9 cellular contexts compared by ENCODE assay signal in genomic region chr9:96651626-96652025, GRCh38. TPM values are rescaled to one million over a fixed set of nuclear protein-coding genes. Genes with fewer than 3 reads are reported as not detected.
A peak's percentile ranks its signal among the peaks of the same experiment; 100 is the strongest.
DNase-seq lines count a peak whose midpoint lies in the region; ATAC-seq and TF ChIP-seq lines count a peak whose summit lies in the region.
"Had no signal": no experiment of that assay in that cellular context is flagged by ENCODE, and none has a peak within 500 bp of the region (broad histone marks: within the 10 kb centered on the region; RNA-seq: fewer than 3 reads in every experiment).

No MANE protein-coding gene starts in this region.

- H3K9me1 ChIP-seq in IMR-90 (ENCODE audit: insufficient read depth, low read length): 0 out of 2 replicates have a peak, but pooled peaks cover 3% of the 10 kb centered on the region

- H2BK20ac ChIP-seq in IMR-90 (ENCODE audit: low read depth, low read length): no peak overlapping the region

- H3K36me3 ChIP-seq in CD8-positive, alpha-beta T cell (ENCODE audit: insufficient read depth, low read length): no peaks in the 10 kb centered on the region
- H3K36me3 ChIP-seq in IMR-90 (ENCODE audit: control insufficient read depth, insufficient read depth, low read length) (peaks cover 2% of the 10 kb centered on the region; the same call in 1 of the 2 replicates), testis (ENCODE audit: low read depth, missing control alignments) (no peaks in the 10 kb centered on the region)

- H3K36me3 Mint-ChIP-seq in CD8-positive, alpha-beta T cell: peaks cover 29% of the 10 kb centered on the region
- peaks cover 8% of the 10 kb centered on the region for H3K36me3 Mint-ChIP-seq in T-helper 17 cell (ENCODE audit: low read depth)

- H3K27me3 ChIP-seq in CD8-positive, alpha-beta T cell (ENCODE audit: insufficient read depth, low read length): no peaks in the 10 kb centered on the region
- H3K27me3 ChIP-seq in IMR-90 (ENCODE audit: control insufficient read depth, insufficient read depth, low read length) (no peaks in the 10 kb centered on the region), testis (no peaks in the 10 kb centered on the region)

- no peaks in the 10 kb centered on the region for H3K27me3 Mint-ChIP-seq in CD8-positive, alpha-beta T cell (ENCODE audit: low read depth)
- no peaks in the 10 kb centered on the region for H3K27me3 Mint-ChIP-seq in T-helper 17 cell

- H2AK5ac ChIP-seq in IMR-90 (ENCODE audit: low read depth, low read length): no peak overlapping the region

- H3K18ac ChIP-seq in IMR-90 (ENCODE audit: low read depth, low read length): no peak overlapping the region

- in situ Hi-C loops in IMR-90 (cut with MboI; ENCODE audit: low sequenced_read_pairs): loop anchor here (10.0 kb wide), 1 partner anchor 237 kb away; the partner anchor contains the start of gene ZNF367

- H3K9me3 ChIP-seq in CD8-positive, alpha-beta T cell (ENCODE audit: low read length): no peaks in the 10 kb centered on the region
- H3K9me3 ChIP-seq in IMR-90 (ENCODE audit: control insufficient read depth, insufficient read depth, low read length): no peaks in the 10 kb centered on the region
- no peaks in the 10 kb centered on the region for H3K9me3 ChIP-seq in T-helper 17 cell (ENCODE audit: control insufficient read depth, low read length, poor library complexity, severe bottlenecking)
- no peaks in the 10 kb centered on the region for H3K9me3 ChIP-seq in testis

- H3K56ac ChIP-seq in IMR-90 (ENCODE audit: extremely low read depth, insufficient read depth, low read length): no peak overlapping the region

- peak; percentile 78 for TF ChIP-seq RAD21 in IMR-90 (IDR thresholded peaks at IDR 0.05; ENCODE audit: low read length)

- BruUV-seq in IMR-90 (replicated peaks; lab: Mats Ljungman, UMichigan): no TSS peak

- peak; percentile 56 for TF ChIP-seq CTCF in CD8-positive, alpha-beta T cell (IDR thresholded peaks at IDR 0.05)
- peak; percentile 75 for TF ChIP-seq CTCF in IMR-90 (conservative IDR thresholded peaks at IDR 0.05; ENCODE audit: low read depth, low read length)
- TF ChIP-seq CTCF in testis (IDR thresholded peaks at IDR 0.05): no peak

- POLR2A ChIA-PET in CD8-positive, alpha-beta T cell (lab: Charles Lee): no interaction called here
- POLR2A ChIA-PET in IMR-90 (lab: Charles Lee; ENCODE audit: unreplicated experiment): no interaction called here

- H3K4me1 ChIP-seq in CD8-positive, alpha-beta T cell (ENCODE audit: insufficient read depth, low read length): peaks cover 7% of the 10 kb centered on the region
- H3K4me1 ChIP-seq in IMR-90 (ENCODE audit: control insufficient read depth, insufficient read depth, low read length) (no peaks in the 10 kb centered on the region), testis (peaks cover 8% of the 10 kb centered on the region)

- no peak overlapping the region for H3K9ac ChIP-seq in IMR-90 (ENCODE audit: low read depth, low read length)

- H2AK9ac ChIP-seq in IMR-90 (replicated peaks; ENCODE audit: low read depth, low read length, poor library complexity): no peak overlapping the region

- H3K4me2 ChIP-seq in IMR-90 (ENCODE audit: low read depth, low read length): no peak overlapping the region

- no peak overlapping the region for H3K23ac ChIP-seq in IMR-90 (ENCODE audit: low read depth, low read length)

- ATAC-seq in CD8-positive, alpha-beta T cell: no peak
- ATAC-seq in IMR-90 (ENCODE audit: low read depth) (peak; percentile 18; the same call in 1 of the 2 replicates), T-helper 17 cell (no peak), left colon (peak; percentile 23), HG03571 (IDR thresholded peaks at IDR 0.05; ENCODE audit: unreplicated experiment) (no peak), HG03025 (IDR thresholded peaks at IDR 0.05; ENCODE audit: low FRiP score, unreplicated experiment) (no peak), esophagus mucosa (no peak)

- H4K91ac ChIP-seq in IMR-90 (ENCODE audit: insufficient read depth, low read depth, low read length): no peak overlapping the region

- intact Hi-C loops in CD8-positive, alpha-beta T cell (cut with DNase I, micrococcal nuclease): loop anchor here (1.0 to 10.0 kb wide), 8 partner anchors 84 to 1334 kb away; partner anchors contain the start of genes ERCC6L2 (in 2 of the 2), FANCC (in 1 of the 2), NCBP1 (in 1 of the 2) and PTCH1 (in 1 of the 2)
- intact Hi-C loops in IMR-90 (cut with micrococcal nuclease): loop anchor here (1.0 to 5.0 kb wide), 2 partner anchors 84 to 324 kb away; no protein-coding TSS in a partner anchor
- intact Hi-C loops in left colon (cut with DNase I, micrococcal nuclease): no loop called here
- intact Hi-C loops in testis (cut with DNase I; ENCODE audit: low total_unique reads): no loop called here

- TF ChIP-seq POLR2A in IMR-90 (IDR thresholded peaks at IDR 0.05; ENCODE audit: low read depth, low read length): no peak
- no peak for TF ChIP-seq POLR2A in testis (IDR thresholded peaks at IDR 0.05)

- H3K27ac Mint-ChIP-seq in CD8-positive, alpha-beta T cell: peak overlapping the region; percentile 14
- peak overlapping the region; percentile 99 for H3K27ac Mint-ChIP-seq in T-helper 17 cell

- H3K4ac ChIP-seq in IMR-90 (ENCODE audit: low read depth, low read length): no peak overlapping the region

- no peak overlapping the region for H2BK120ac ChIP-seq in IMR-90 (ENCODE audit: low read depth, low read length)

- no peak for DNase-seq in CD8-positive, alpha-beta T cell
- DNase-seq in IMR-90: peak; percentile 51
- DNase-seq in T-helper 17 cell: no peak
- no peak for DNase-seq in left colon
- no peak for DNase-seq in testis

- no peak overlapping the region for H4K8ac ChIP-seq in IMR-90 (ENCODE audit: low read depth in 2 of 2, low read length in 2 of 2)

- H4K20me1 ChIP-seq in IMR-90 (ENCODE audit: insufficient read depth, low read length): no peaks in the 10 kb centered on the region

- no peak overlapping the region for H4K5ac ChIP-seq in IMR-90 (ENCODE audit: low read depth, low read length)

- peaks cover 0 to 22% of the 10 kb centered on the region in 2 experiments; a peak in 2 of 4 replicates for H3K79me1 ChIP-seq in IMR-90 (ENCODE audit: low read depth in 1 of 2, low read length in 2 of 2)

- H3K27ac ChIP-seq in CD8-positive, alpha-beta T cell (ENCODE audit: low read depth, low read length): no peak overlapping the region
- H3K27ac ChIP-seq in IMR-90 (ENCODE audit: insufficient read depth, low read length) (no peak overlapping the region), testis (no peak overlapping the region)
- H3K27ac ChIP-seq: epithelial cell of prostate had no signal

- H2BK15ac ChIP-seq in IMR-90 (ENCODE audit: low read depth, low read length): no peak overlapping the region

- H2AFZ ChIP-seq in IMR-90 (replicated peaks; ENCODE audit: low read length, poor library complexity): no peak overlapping the region

- CTCF ChIA-PET in CD8-positive, alpha-beta T cell (lab: Charles Lee): interaction anchor here (0.7 to 1.2 kb wide), 3 partner anchors 322 to 324 kb away, joined by 3 to 5 read pairs (median 3); no protein-coding TSS in a partner anchor
- CTCF ChIA-PET in IMR-90 (lab: Yijun Ruan, JAX): no interaction called here

- H3K4me1 Mint-ChIP-seq in CD8-positive, alpha-beta T cell (ENCODE audit: low read depth): peaks cover 21% of the 10 kb centered on the region
- H3K4me1 Mint-ChIP-seq in T-helper 17 cell: peaks cover 26% of the 10 kb centered on the region

- H2BK5ac ChIP-seq in IMR-90 (ENCODE audit: low read depth, low read length, poor library complexity, severe bottlenecking): no peak overlapping the region

- no peak overlapping the region for H3K4me3 ChIP-seq in CD8-positive, alpha-beta T cell (ENCODE audit: low read depth, low read length)
- no peak overlapping the region for H3K4me3 ChIP-seq in IMR-90 (ENCODE audit: insufficient read depth, low read depth, low read length)
- H3K4me3 ChIP-seq in testis: no peak overlapping the region

- H3K14ac ChIP-seq in IMR-90 (replicated peaks; ENCODE audit: low read depth, low read length): no peak overlapping the region

- dilution Hi-C loops in IMR-90 (cut with HindIII; ENCODE audit: low sequenced_read_pairs, unreplicated experiment): no loop called here

- no peaks in the 10 kb centered on the region for H3K9me3 Mint-ChIP-seq in CD8-positive, alpha-beta T cell

- no peak overlapping the region for H3K4me3 Mint-ChIP-seq in CD8-positive, alpha-beta T cell
- no peak overlapping the region for H3K4me3 Mint-ChIP-seq in T-helper 17 cell

TF ChIP-seq in IMR-90, 13 proteins besides CTCF, POLR2A, EP300 and RAD21:
- TF ChIP-seq RFX5 (IDR thresholded peaks at IDR 0.05; ENCODE audit: low read depth, low read length) (peak; percentile 58; the same call in 1 of the 2 replicates), MAZ (IDR thresholded peaks at IDR 0.05; ENCODE audit: borderline replicate concordance, low read depth, low read length) (no peak), SMC3 (IDR thresholded peaks at IDR 0.05; ENCODE audit: low read depth, low read length) (peak; percentile 72), FOS (IDR thresholded peaks at IDR 0.05; ENCODE audit: low read depth, low read length) (no peak)

RNA-seq across cellular contexts. Expression of gene PRXL2C, which starts 3.5 kb away (rescaled TPM):
- 10 to 100 TPM; 17.8 to 19.4 TPM for total RNA-seq in CD8-positive, alpha-beta T cell
- total RNA-seq in IMR-90 (2012; rRNA removed) (9.0 and 10.0 TPM in 2 replicates), T-helper 17 cell (10 to 100 TPM; 21.1 to 25.8 TPM), left colon (1 to 10 TPM; 2.4 to 6.0 TPM), testis (10 to 100 TPM; 12.8 to 17.5 TPM), esophagus mucosa (5.8 TPM)
- polyA plus RNA-seq in IMR-90 (2012; rRNA removed) (2.7 and 2.9 TPM in 2 replicates), testis (ENCODE audit: insufficient read depth, low read depth, low replicate concordance) (15.8 TPM)
- 0.87 and 1.8 TPM in 2 replicates for polyA plus RNA-seq in IMR-90 (2012; cell fraction: cytosol; rRNA removed)
- 0.75 and 1.3 TPM in 2 replicates for polyA plus RNA-seq in IMR-90 (2012; cell fraction: nucleus; rRNA removed; ENCODE audit: low replicate concordance)

RNA-seq across cellular contexts. Expression of gene CDC14B, which starts 32.0 kb away (rescaled TPM):
- 1 to 10 TPM; 2.2 to 2.4 TPM for total RNA-seq in CD8-positive, alpha-beta T cell
- total RNA-seq in IMR-90 (2012; rRNA removed) (24.7 and 26.3 TPM in 2 replicates), T-helper 17 cell (10 to 100 TPM in 1 of 2 donors, 1 to 10 TPM in 1; 5.9 to 16.4 TPM), left colon (10 to 100 TPM; 16.5 to 20.8 TPM), testis (10 to 100 TPM; 33.1 to 44.0 TPM), esophagus mucosa (7.0 TPM)
- polyA plus RNA-seq in IMR-90 (2012; rRNA removed) (8.6 and 9.7 TPM in 2 replicates), testis (ENCODE audit: insufficient read depth, low read depth, low replicate concordance) (33.7 TPM)
- polyA plus RNA-seq in IMR-90 (2012; cell fraction: cytosol; rRNA removed): 3.8 and 5.8 TPM in 2 replicates
- polyA plus RNA-seq in IMR-90 (2012; cell fraction: nucleus; rRNA removed; ENCODE audit: low replicate concordance): 5.9 and 22.5 TPM in 2 replicates

Comparison
In these comparisons a context has a peak if more than half of its experiments do, and no peak if none do; other contexts are left out.
1. ATAC-seq: peak in IMR-90 (single experiment) and left colon (single experiment); none in CD8-positive, alpha-beta T cell (single experiment), T-helper 17 cell (single experiment), HG03571 (single experiment), HG03025 (single experiment) and esophagus mucosa (single experiment).
2. CTCF ChIP-seq: peak in CD8-positive, alpha-beta T cell (single experiment) and IMR-90 (single experiment); none in testis (0 of 3).
3. intact Hi-C loops: an anchor here in CD8-positive, alpha-beta T cell (1.0 to 10.0 kb wide) and IMR-90 (1.0 to 5.0 kb wide); none called in left colon and testis.